Comparison of ENCODE assay signal across 1 cellular context in genomic region chr5:72468606-72469005, GRCh38.
TF ChIP-seq lines count a peak whose summit lies in the region.

No MANE protein-coding gene starts in this region.

TF ChIP-seq in K562, 482 proteins besides CTCF, POLR2A, EP300 and RAD21 (continued from another document):
- 0 out of 2 replicates have a peak, but pooled peaks have one; percentile 19 for TF ChIP-seq ZNF592 (IDR thresholded peaks at IDR 0.05)
- TF ChIP-seq ZNF766 (CRISPR knock-in tag; conservative IDR thresholded peaks at IDR 0.05), result peak; percentile 76; the same call in 1 of the 2 replicates
- TF ChIP-seq POLR3G (IDR thresholded peaks at IDR 0.05; ENCODE audit: extremely low read depth, insufficient read length, insufficient replicate concordance), result no peak
- no peak for TF ChIP-seq ZNF696 (CRISPR knock-in tag; conservative IDR thresholded peaks at IDR 0.05)
- 0 out of 2 replicates have a peak, but pooled peaks have one; percentile 20 for TF ChIP-seq MGA (IDR thresholded peaks at IDR 0.05)
- TF ChIP-seq NCOA6 (IDR thresholded peaks at IDR 0.05), result no peak
- no peak for TF ChIP-seq MYBL2 (IDR thresholded peaks at IDR 0.05; ENCODE audit: low read depth)
- TF ChIP-seq MYBL2 (CRISPR knock-in tag; IDR thresholded peaks at IDR 0.05; ENCODE audit: borderline replicate concordance), result no peak
- TF ChIP-seq, protein P1, sequence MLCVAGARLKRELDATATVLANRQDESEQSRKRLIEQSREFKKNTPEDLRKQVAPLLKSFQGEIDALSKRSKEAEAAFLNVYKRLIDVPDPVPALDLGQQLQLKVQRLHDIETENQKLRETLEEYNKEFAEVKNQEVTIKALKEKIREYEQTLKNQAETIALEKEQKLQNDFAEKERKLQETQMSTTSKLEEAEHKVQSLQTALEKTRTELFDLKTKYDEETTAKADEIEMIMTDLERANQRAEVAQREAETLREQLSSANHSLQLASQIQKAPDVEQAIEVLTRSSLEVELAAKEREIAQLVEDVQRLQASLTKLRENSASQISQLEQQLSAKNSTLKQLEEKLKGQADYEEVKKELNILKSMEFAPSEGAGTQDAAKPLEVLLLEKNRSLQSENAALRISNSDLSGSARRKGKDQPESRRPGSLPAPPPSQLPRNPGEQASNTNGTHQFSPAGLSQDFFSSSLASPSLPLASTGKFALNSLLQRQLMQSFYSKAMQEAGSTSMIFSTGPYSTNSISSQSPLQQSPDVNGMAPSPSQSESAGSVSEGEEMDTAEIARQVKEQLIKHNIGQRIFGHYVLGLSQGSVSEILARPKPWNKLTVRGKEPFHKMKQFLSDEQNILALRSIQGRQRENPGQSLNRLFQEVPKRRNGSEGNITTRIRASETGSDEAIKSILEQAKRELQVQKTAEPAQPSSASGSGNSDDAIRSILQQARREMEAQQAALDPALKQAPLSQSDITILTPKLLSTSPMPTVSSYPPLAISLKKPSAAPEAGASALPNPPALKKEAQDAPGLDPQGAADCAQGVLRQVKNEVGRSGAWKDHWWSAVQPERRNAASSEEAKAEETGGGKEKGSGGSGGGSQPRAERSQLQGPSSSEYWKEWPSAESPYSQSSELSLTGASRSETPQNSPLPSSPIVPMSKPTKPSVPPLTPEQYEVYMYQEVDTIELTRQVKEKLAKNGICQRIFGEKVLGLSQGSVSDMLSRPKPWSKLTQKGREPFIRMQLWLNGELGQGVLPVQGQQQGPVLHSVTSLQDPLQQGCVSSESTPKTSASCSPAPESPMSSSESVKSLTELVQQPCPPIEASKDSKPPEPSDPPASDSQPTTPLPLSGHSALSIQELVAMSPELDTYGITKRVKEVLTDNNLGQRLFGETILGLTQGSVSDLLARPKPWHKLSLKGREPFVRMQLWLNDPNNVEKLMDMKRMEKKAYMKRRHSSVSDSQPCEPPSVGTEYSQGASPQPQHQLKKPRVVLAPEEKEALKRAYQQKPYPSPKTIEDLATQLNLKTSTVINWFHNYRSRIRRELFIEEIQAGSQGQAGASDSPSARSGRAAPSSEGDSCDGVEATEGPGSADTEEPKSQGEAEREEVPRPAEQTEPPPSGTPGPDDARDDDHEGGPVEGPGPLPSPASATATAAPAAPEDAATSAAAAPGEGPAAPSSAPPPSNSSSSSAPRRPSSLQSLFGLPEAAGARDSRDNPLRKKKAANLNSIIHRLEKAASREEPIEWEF (CRISPR knock-in tag; IDR thresholded peaks at IDR 0.05), result 0 out of 2 replicates have a peak, but pooled peaks have one; percentile 48
- TF ChIP-seq ARID1B (IDR thresholded peaks at IDR 0.05), result 0 out of 2 replicates have a peak, but pooled peaks have one; percentile 44
